9 cellular contexts compared by ENCODE assay signal in the genomic region with DNA sequence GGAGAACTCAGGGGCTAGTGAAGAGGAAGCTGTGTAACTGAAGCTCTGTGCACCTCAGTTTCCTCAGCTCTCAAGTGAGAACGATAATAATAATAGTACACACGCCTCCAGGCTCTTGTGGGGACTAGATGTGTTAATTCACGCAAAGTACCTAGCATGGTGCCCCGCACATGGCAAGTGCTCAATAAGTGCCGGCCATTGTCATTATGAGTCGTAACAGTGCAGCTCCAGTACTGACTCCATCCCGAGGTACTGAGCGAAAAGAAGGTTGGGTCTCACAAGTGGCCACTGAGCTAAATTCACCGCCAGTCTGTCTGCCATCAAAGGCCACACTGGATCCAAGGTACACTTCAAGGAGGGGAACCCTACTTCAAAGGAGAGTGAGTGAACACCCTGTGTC.
"Had no signal": no experiment of that assay in that cellular context is flagged by ENCODE, and none has a peak within 500 bp of the region (broad histone marks: within the 10 kb centered on the region; RNA-seq: fewer than 3 reads in every experiment).

No MANE protein-coding gene starts in this region.

- FAIRE-seq: H1, H54, HepG2, K562 had no signal

- DNase-seq: H9, HCEC 1CT, KG1 had no signal

- H3K4me3 Mint-ChIP-seq: GM23338, H9 had no signal

- H3K4me3 ChIP-seq: GM23338, K562 had no signal

- H3K9me3 Mint-ChIP-seq: GM23338, H9 had no signal

- H3K4me2 ChIP-seq: GM23338 had no signal

- H3K27ac Mint-ChIP-seq: GM23338, H9 had no signal

- ATAC-seq: HepG2, K562 had no signal

- H3K27ac ChIP-seq: HL-60 had no signal

- H2AFZ ChIP-seq: GM23338 had no signal
